8 cellular contexts compared by ENCODE assay signal in the genomic region with DNA sequence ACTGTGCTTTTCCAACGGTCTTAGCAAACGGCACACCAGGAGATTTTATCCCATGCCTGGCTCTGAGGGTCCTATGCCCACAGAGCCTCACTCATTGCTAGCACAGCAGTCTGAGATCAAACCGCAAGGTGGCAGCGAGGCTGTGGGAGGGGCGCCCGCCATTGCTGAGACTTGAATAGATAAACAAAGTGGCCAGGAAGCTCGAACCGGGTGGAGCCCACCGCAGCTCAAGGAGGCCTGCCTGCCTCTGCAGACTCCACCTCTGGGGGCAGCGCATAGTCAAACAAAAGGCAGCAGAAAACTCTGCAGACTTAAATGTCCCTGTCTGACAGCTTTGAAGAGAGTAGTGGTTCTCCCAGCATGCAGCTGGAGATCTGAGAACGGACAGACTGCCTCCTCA. TPM values are rescaled to one million over a fixed set of nuclear protein-coding genes. Genes with fewer than 3 reads are reported as not detected.
DNase-seq lines count a peak whose midpoint lies in the region; ATAC-seq and TF ChIP-seq lines count a peak whose summit lies in the region.
"Not testable (repeated sequence)": the region's sequence is repeated elsewhere in the genome, so short reads cannot be mapped to it uniquely, and the experiment has no call there.

No MANE protein-coding gene starts in this region.

- POLR2A ChIA-PET in activated CD8-positive, alpha-beta T cell treated with anti-CD3 and anti-CD28 coated beads for 36 hours (lab: Charles Lee) = interaction anchor here (1.0 to 1.5 kb wide), 2 partner anchors 11 to 14 kb away, joined by 4 to 5 read pairs; partner anchors contain the start of gene KIF2A

- H3K27ac Mint-ChIP-seq in T-helper 17 cell = peak overlapping the region; percentile 84
- H3K27ac Mint-ChIP-seq in activated CD8-positive, alpha-beta T cell treated with anti-CD3 and anti-CD28 coated beads for 36 hours = peak overlapping the region; percentile 86
- H3K27ac Mint-ChIP-seq in endodermal cell = not testable (repeated sequence)

- intact Hi-C loops in activated CD8-positive, alpha-beta T cell treated with anti-CD3 and anti-CD28 coated beads for 36 hours (cut with micrococcal nuclease) = not testable (repeated sequence)

- not testable (repeated sequence) for DNase-seq in LNCaP clone FGC (ENCODE audit: low read depth)
- DNase-seq in T-helper 17 cell (peak; percentile 38 to 60 (median 58)), endodermal cell (peak; percentile 86)
- peak; percentile 90 for DNase-seq in activated CD8-positive, alpha-beta T cell treated with anti-CD3 and anti-CD28 coated beads for 36 hours
- peak; percentile 88 for DNase-seq in activated effector memory CD4-positive, alpha-beta T cell treated with anti-CD3 and anti-CD28 coated beads, Interleukin-2, amount 50 U/mL, for 16 hours
- DNase-seq in stimulated activated CD4-positive, alpha-beta T cell treated with anti-CD3 and anti-CD28 coated beads, Interleukin-15, amount 100 ng/mL, for 1 hour (ENCODE audit: low read depth in 1 of 2, low spot score in 1 of 2) = peak; percentile 24 to 44
- peak; percentile 25 to 66 for DNase-seq in stimulated activated CD8-positive, alpha-beta memory T cell treated with anti-CD3 and anti-CD28 coated beads, Interleukin-7, amount 100 ng/mL, for 48 hours (ENCODE audit: extremely low read depth in 1 of 2, low read depth in 1 of 2)

- peaks cover 28% of the 10 kb centered on the region for H3K4me1 Mint-ChIP-seq in T-helper 17 cell
- peaks cover 75% of the 10 kb centered on the region for H3K4me1 Mint-ChIP-seq in activated CD8-positive, alpha-beta T cell treated with anti-CD3 and anti-CD28 coated beads for 36 hours (ENCODE audit: low read depth)
- H3K4me1 Mint-ChIP-seq in endodermal cell = not testable (repeated sequence)

- peak overlapping the region; percentile 72 for H3K4me3 Mint-ChIP-seq in T-helper 17 cell
- peak overlapping the region; percentile 31 for H3K4me3 Mint-ChIP-seq in activated CD8-positive, alpha-beta T cell treated with anti-CD3 and anti-CD28 coated beads for 36 hours
- not testable (repeated sequence) for H3K4me3 Mint-ChIP-seq in endodermal cell

- H3K9me3 ChIP-seq in T-helper 17 cell (ENCODE audit: control insufficient read depth, low read length, poor library complexity, severe bottlenecking); endodermal cell (ENCODE audit: control insufficient read depth, low read length): not testable (repeated sequence)

- 88% methylated on average over 11 of the region's 11 CpGs; no CpG with 5 or more reads in 1 of the 2 experiments for WGBS in endodermal cell (ENCODE audit: insufficient coverage in 1 of 2, insufficient read length in 1 of 2), 2 experiments

- not testable (repeated sequence) for H3K27ac ChIP-seq in C4-2B; endodermal cell (ENCODE audit: low read depth, low read length)

- not testable (repeated sequence) for H3K36me3 ChIP-seq in endodermal cell (ENCODE audit: control insufficient read depth, insufficient read depth, low read length)

- not testable (repeated sequence) for H3K27me3 Mint-ChIP-seq in T-helper 17 cell; activated CD8-positive, alpha-beta T cell treated with anti-CD3 and anti-CD28 coated beads for 36 hours
- H3K27me3 Mint-ChIP-seq in endodermal cell (ENCODE audit: insufficient read depth) = peaks cover 47% of the 10 kb centered on the region

- CTCF ChIA-PET in activated CD8-positive, alpha-beta T cell treated with anti-CD3 and anti-CD28 coated beads for 36 hours (lab: Charles Lee) = interaction anchor here (0.6 to 2.5 kb wide), 7 partner anchors 8 to 67 kb away, joined by 3 to 10 read pairs (median 5); partner anchors contain the start of gene KIF2A

- TF ChIP-seq CTCF in C4-2B (conservative IDR thresholded peaks at IDR 0.05) = 0 out of 2 replicates have a peak, but pooled peaks have one; percentile 13
- 0 out of 2 replicates have a peak, but pooled peaks have one; percentile 9 for TF ChIP-seq CTCF in LNCaP clone FGC (IDR thresholded peaks at IDR 0.05; ENCODE audit: control insufficient read depth, extremely low read depth, insufficient read depth)
- TF ChIP-seq CTCF in activated CD8-positive, alpha-beta T cell treated with anti-CD3 and anti-CD28 coated beads for 36 hours (IDR thresholded peaks at IDR 0.05) = peak; percentile 14
- peak; percentile 44 for TF ChIP-seq CTCF in endodermal cell (conservative IDR thresholded peaks at IDR 0.05)

- not testable (repeated sequence) for H3K36me3 Mint-ChIP-seq in T-helper 17 cell (ENCODE audit: low read depth); endodermal cell (ENCODE audit: low read depth)
- peaks cover 49% of the 10 kb centered on the region for H3K36me3 Mint-ChIP-seq in activated CD8-positive, alpha-beta T cell treated with anti-CD3 and anti-CD28 coated beads for 36 hours (ENCODE audit: low read depth)

- not testable (repeated sequence) for H3K4me1 ChIP-seq in endodermal cell (ENCODE audit: control insufficient read depth, insufficient read depth, low read length)

- not testable (repeated sequence) for H3K9ac ChIP-seq in endodermal cell (ENCODE audit: extremely low read depth, low read length, poor library complexity, severe bottlenecking)

- H3K27me3 ChIP-seq in endodermal cell (ENCODE audit: control insufficient read depth, insufficient read depth, low read length, poor library complexity, severe bottlenecking) = not testable (repeated sequence)

- ATAC-seq in T-helper 17 cell; activated CD8-positive, alpha-beta T cell treated with anti-CD3 and anti-CD28 coated beads for 36 hours: not testable (repeated sequence)

- H3K4me3 ChIP-seq in LNCaP clone FGC (ENCODE audit: low read depth, low read length); endodermal cell (ENCODE audit: low read length): not testable (repeated sequence)

- H3K9me3 Mint-ChIP-seq in activated CD8-positive, alpha-beta T cell treated with anti-CD3 and anti-CD28 coated beads for 36 hours = peaks cover 21% of the 10 kb centered on the region
- H3K9me3 Mint-ChIP-seq in endodermal cell = peaks cover 27% of the 10 kb centered on the region

RNA-seq across cellular contexts. Expression of gene KIF2A, which starts 14.2 kb away (rescaled TPM):
- total RNA-seq in T-helper 17 cell (100 to 1,000 TPM in 1 of 2 donors, 10 to 100 TPM in 1; 93.5 to 158 TPM), endodermal cell (10 to 100 TPM; 67.4 to 74.6 TPM)
- 100 to 1,000 TPM; 251 to 257 TPM for total RNA-seq in activated CD8-positive, alpha-beta T cell treated with anti-CD3 and anti-CD28 coated beads for 36 hours
- polyA plus RNA-seq in endodermal cell (2013, experiment 1 of 2) = 73.5 TPM
- polyA plus RNA-seq in endodermal cell (2013, experiment 2 of 2) = 78.8 TPM
